In genomic region chr2:38178142-38178541, GRCh38 we compare ENCODE assay signal across 14 cellular contexts.
DNase-seq lines count a peak whose midpoint lies in the region; ATAC-seq, FAIRE-seq and TF ChIP-seq lines count a peak whose summit lies in the region.
"Had no signal": no experiment of that assay in that cellular context is flagged by ENCODE, and none has a peak within 500 bp of the region (broad histone marks: within the 10 kb centered on the region; RNA-seq: fewer than 3 reads in every experiment).

No MANE protein-coding gene starts in this region.

- intact Hi-C loops in upper lobe of right lung (cut with DNase I) = no loop called here

- peak; percentile 43 for DNase-seq in RCC 7860 (ENCODE audit: low spot score)
- DNase-seq in fibroblast of mammary gland (ENCODE audit: low read depth) = peak; percentile 92
- DNase-seq in myocyte (ENCODE audit: low read depth) = peak; percentile 49
- no peak for DNase-seq in upper lobe of right lung
- DNase-seq in amniotic stem cell (lab: John Stamatoyannopoulos, UW) = no peak
- DNase-seq in NCI-H2029 (lab: John Stamatoyannopoulos, UW) = no peak
- DNase-seq: activated T-cell treated with anti-CD3 and anti-CD28 coated beads for 4 hours; effector CD8-positive, alpha-beta T cell; left colon; NCI-H1105 treated with DMSO at 0.1 percent for 48 hours; SK-N-SH; stimulated activated CD4-positive, alpha-beta T cell treated with anti-CD3 and anti-CD28 coated beads, Interleukin-1b, Interleukin-23, amount 100 ng/mL, for 48 hours had no signal

- H3K9me3 ChIP-seq in upper lobe of right lung = no peaks in the 10 kb centered on the region
- H3K9me3 ChIP-seq: SK-N-SH had no signal

- H3K36me3 ChIP-seq in upper lobe of right lung = no peaks in the 10 kb centered on the region

- peak overlapping the region; percentile 74 for H3K27ac ChIP-seq in upper lobe of right lung

- ATAC-seq in upper lobe of right lung (peak; percentile 75), HG03342 (IDR thresholded peaks at IDR 0.05; ENCODE audit: unreplicated experiment) (no peak), HG02642 (IDR thresholded peaks at IDR 0.05; ENCODE audit: poor library complexity, unreplicated experiment) (no peak)
- ATAC-seq: left colon had no signal

- H3K27me3 ChIP-seq in upper lobe of right lung = no peaks in the 10 kb centered on the region

- FAIRE-seq in RCC 7860 (lab: Jason Lieb, UNC) = peak; percentile 77

- H3K4me1 ChIP-seq in upper lobe of right lung = peaks cover 28% of the 10 kb centered on the region

- H3K4me3 ChIP-seq in fibroblast of mammary gland (ENCODE audit: control insufficient read depth, low read depth, low read length) (no peak overlapping the region), upper lobe of right lung (no peak overlapping the region)

- TF ChIP-seq CTCF in fibroblast of mammary gland (conservative IDR thresholded peaks at IDR 0.05; ENCODE audit: control insufficient read depth, insufficient read depth, low read depth, low read length) (no peak), upper lobe of right lung (IDR thresholded peaks at IDR 0.05) (no peak)

Comparison
In these comparisons a context has a peak if more than half of its experiments do, and no peak if none do; other contexts are left out.
1. DNase-seq: peak in RCC 7860 (single experiment), fibroblast of mammary gland (single experiment) and myocyte (single experiment); none in upper lobe of right lung (single experiment), amniotic stem cell (single experiment) and NCI-H2029 (single experiment).